16 cellular contexts compared by ENCODE assay signal in the genomic region with DNA sequence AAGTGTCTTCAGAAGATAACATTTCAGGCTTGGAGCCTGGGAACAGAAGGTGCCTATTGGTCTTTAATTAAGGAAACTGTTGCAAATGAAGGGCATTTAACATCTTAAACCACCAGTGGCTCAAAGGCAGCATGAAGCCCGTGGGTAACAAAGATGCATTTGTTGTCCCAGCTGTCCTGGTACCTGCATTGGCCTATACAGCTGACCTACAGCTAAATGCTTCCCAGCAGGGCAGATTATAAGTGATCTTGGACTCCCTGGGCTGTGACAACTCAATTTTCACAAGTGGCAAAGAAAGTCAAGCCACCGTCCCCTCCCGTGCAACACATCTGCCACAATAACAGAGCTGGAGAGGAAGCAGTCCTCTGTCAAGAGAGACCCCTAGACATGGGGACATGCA.
"Had no signal": no experiment of that assay in that cellular context is flagged by ENCODE, and none has a peak within 500 bp of the region (broad histone marks: within the 10 kb centered on the region; RNA-seq: fewer than 3 reads in every experiment).

No MANE protein-coding gene starts in this region.

- H3K4me3 Mint-ChIP-seq: naive B cell; stimulated activated memory B cell treated with anti-CD40 and anti-IgM and Interleukin-4, amounts not matched to agents 10 μg/mL and 1 μg/mL and 100 μg/mL, for 72 hours had no signal

- DNase-seq: activated CD4-positive, CD25-positive, alpha-beta regulatory T cell treated with anti-CD3 and anti-CD28 coated beads, Interleukin-2, amount 50 U/mL, for 72 hours; activated gamma-delta T cell treated with Interleukin-2 at 50 U/mL for 16 hours; activated T-cell treated with anti-CD3 and anti-CD28 coated beads, Interleukin-2, amount 50 U/mL, for 48 hours; hypothalamus; kidney glomerular epithelial cell; lower lobe of right lung; midbrain; naive B cell; nucleus accumbens; right cardiac atrium; tibial artery had no signal

- H3K9me3 ChIP-seq: ascending aorta, lower lobe of right lung, tibial artery, vagina had no signal

- ATAC-seq: esophagus mucosa, lower lobe of right lung, right cardiac atrium had no signal

- H3K4me1 ChIP-seq: ascending aorta, lower lobe of right lung, tibial artery, vagina had no signal

- H3K4me3 ChIP-seq: ascending aorta, lower lobe of right lung, smooth muscle cell, tibial artery, vagina had no signal

- H3K27ac ChIP-seq: ascending aorta, lower lobe of right lung, tibial artery, vagina had no signal

- H3K36me3 Mint-ChIP-seq: naive B cell; stimulated activated memory B cell treated with anti-CD40 and anti-IgM and Interleukin-4, amounts not matched to agents 10 μg/mL and 1 μg/mL and 100 μg/mL, for 72 hours had no signal

- H3K27ac Mint-ChIP-seq: naive B cell; stimulated activated memory B cell treated with anti-CD40 and anti-IgM and Interleukin-4, amounts not matched to agents 10 μg/mL and 1 μg/mL and 100 μg/mL, for 72 hours had no signal

- H3K4me1 Mint-ChIP-seq: stimulated activated memory B cell treated with anti-CD40 and anti-IgM and Interleukin-4, amounts not matched to agents 10 μg/mL and 1 μg/mL and 100 μg/mL, for 72 hours had no signal

- H3K9me3 Mint-ChIP-seq: naive B cell had no signal

- H3K36me3 ChIP-seq: ascending aorta, lower lobe of right lung, tibial artery, vagina had no signal

- H3K27me3 ChIP-seq: ascending aorta, vagina had no signal
